ENCODE assay signal across 18 cellular contexts in the genomic region with DNA sequence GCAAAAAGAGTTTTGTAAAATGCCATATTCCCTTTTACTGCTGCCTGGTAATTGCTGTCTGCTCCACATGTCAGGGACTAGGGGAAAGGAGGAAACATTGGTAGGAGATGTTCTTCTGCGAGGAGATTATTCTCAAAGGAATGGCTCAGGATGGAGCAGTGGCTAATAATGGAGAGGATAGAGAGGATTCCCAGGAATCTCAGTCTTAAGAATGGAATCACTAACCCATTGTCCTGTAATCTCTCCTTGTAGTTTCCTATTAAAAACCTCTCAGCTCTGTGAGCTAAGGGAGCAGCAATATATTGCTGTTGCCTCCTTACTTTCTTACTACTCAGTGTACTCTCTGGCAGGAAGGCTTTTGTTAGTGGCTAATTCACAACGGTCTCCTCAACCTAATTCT.
"Had no signal": no experiment of that assay in that cellular context is flagged by ENCODE, and none has a peak within 500 bp of the region (broad histone marks: within the 10 kb centered on the region; RNA-seq: fewer than 3 reads in every experiment).

No MANE protein-coding gene starts in this region.

- ATAC-seq: mucosa of descending colon, natural killer cell, pancreas, right cardiac atrium had no signal

- H3K9me3 Mint-ChIP-seq: dendritic cell treated with granulocyte-macrophage colony-stimulating factor and Interleukin-4, amounts not matched to agents 40 ng/mL and 50 ng/mL, for 4 days; natural killer cell; neural crest cell; type B pancreatic cell had no signal

- H3K4me1 Mint-ChIP-seq: neural crest cell had no signal

- H3K4me3 ChIP-seq: hepatocyte, mucosa of descending colon, pancreas, smooth muscle cell, suprapubic skin, thyroid gland had no signal

- H3K4me1 ChIP-seq: pancreas, suprapubic skin, thyroid gland had no signal

- H3K9me3 ChIP-seq: mucosa of descending colon, pancreas, suprapubic skin, thyroid gland had no signal

- DNase-seq: foreskin melanocyte; head of caudate nucleus; kidney glomerular epithelial cell; mucosa of descending colon; natural killer cell; occipital lobe; pancreas; right cardiac atrium; stimulated activated CD4-positive, alpha-beta T cell treated with anti-CD3 and anti-CD28 coated beads, Interleukin-2, amount 100 ng/mL, for 48 hours; stimulated activated naive CD4-positive, alpha-beta T cell treated with Interleukin-2 at 50 U/mL for 16 hours; thyroid gland had no signal

- H3K4me2 ChIP-seq: hepatocyte, smooth muscle cell had no signal

- H3K27me3 Mint-ChIP-seq: dendritic cell treated with granulocyte-macrophage colony-stimulating factor and Interleukin-4, amounts not matched to agents 40 ng/mL and 50 ng/mL, for 4 days; progenitor cell of endocrine pancreas; type B pancreatic cell had no signal

- H3K27ac Mint-ChIP-seq: dendritic cell treated with granulocyte-macrophage colony-stimulating factor and Interleukin-4, amounts not matched to agents 40 ng/mL and 50 ng/mL, for 4 days; natural killer cell; progenitor cell of endocrine pancreas; type B pancreatic cell had no signal

- H3K27ac ChIP-seq: hepatocyte, pancreas, suprapubic skin, thyroid gland had no signal

- H3K27me3 ChIP-seq: hepatocyte, pancreas, suprapubic skin, thyroid gland had no signal

- H3K4me3 Mint-ChIP-seq: dendritic cell treated with granulocyte-macrophage colony-stimulating factor and Interleukin-4, amounts not matched to agents 40 ng/mL and 50 ng/mL, for 4 days; natural killer cell; neural crest cell; type B pancreatic cell had no signal

- H3K36me3 ChIP-seq: pancreas, suprapubic skin, thyroid gland had no signal

- H2AFZ ChIP-seq: hepatocyte had no signal

- H3K36me3 Mint-ChIP-seq: natural killer cell had no signal

- H3K79me2 ChIP-seq: hepatocyte had no signal
